In genomic region chr4:41136456-41136855, GRCh38 we compare ENCODE assay signal across 25 cellular contexts.
A peak's percentile ranks its signal among the peaks of the same experiment; 100 is the strongest.
DNase-seq lines count a peak whose midpoint lies in the region; ATAC-seq and TF ChIP-seq lines count a peak whose summit lies in the region.
"Had no signal": no experiment of that assay in that cellular context is flagged by ENCODE, and none has a peak within 500 bp of the region (broad histone marks: within the 10 kb centered on the region; RNA-seq: fewer than 3 reads in every experiment).

No MANE protein-coding gene starts in this region.

- H3K4me1 ChIP-seq in HCT116 (ENCODE audit: control insufficient read depth in 1 of 2, insufficient read depth in 2 of 2, low read length in 2 of 2) (peaks cover 35 to 50% of the 10 kb centered on the region in 2 experiments), ascending aorta (peaks cover 1 to 44% of the 10 kb centered on the region in 2 donors)

- peaks cover 93% of the 10 kb centered on the region for H3K79me2 ChIP-seq in HCT116 (ENCODE audit: insufficient read depth, low read length)

- TF ChIP-seq RAD21 in HCT116 (IDR thresholded peaks at IDR 0.05; ENCODE audit: low read depth): no peak

- H3K9ac ChIP-seq in HCT116 (ENCODE audit: low read length): peak overlapping the region; percentile 28
- H3K9ac ChIP-seq: KMS-11 had no signal

- H3K27ac ChIP-seq in HCT116 (ENCODE audit: low read depth, low read length) (no peak overlapping the region), ascending aorta (peak overlapping the region; percentile 23 to 53), substantia nigra (ENCODE audit: low read depth, low read length, poor library complexity, severe bottlenecking) (peak overlapping the region; percentile 11)
- H3K27ac ChIP-seq: body of pancreas, esophagus muscularis mucosa, KMS-11, neutrophil, SJSA1 had no signal

- CTCF ChIA-PET in HCT116 (lab: Charles Lee): interaction anchor here (0.7 to 0.9 kb wide), 2 partner anchors 78 to 212 kb away, joined by 3 to 4 read pairs; partner anchors contain the start of gene APBB2

- no peaks in the 10 kb centered on the region for H3K27me3 ChIP-seq in HCT116 (ENCODE audit: insufficient read depth, low read length)
- H3K27me3 ChIP-seq in ascending aorta: no peaks in the 10 kb centered on the region
- H3K27me3 ChIP-seq: body of pancreas, esophagus muscularis mucosa, neutrophil, SJSA1 had no signal

- no peaks in the 10 kb centered on the region for H3K9me3 ChIP-seq in HCT116 (ENCODE audit: control insufficient read depth in 1 of 2, insufficient read depth in 1 of 2, low read depth in 1 of 2, low read length in 2 of 2)
- H3K9me3 ChIP-seq in ascending aorta: no peaks in the 10 kb centered on the region
- H3K9me3 ChIP-seq: body of pancreas, esophagus muscularis mucosa, neutrophil, SJSA1 had no signal

- TF ChIP-seq CTCF in HCT116 (IDR thresholded peaks at IDR 0.05 in 2 of 3, conservative IDR thresholded peaks at IDR 0.05 in 1 of 3; ENCODE audit: borderline replicate concordance in 1 of 3, insufficient read depth in 1 of 3, low read depth in 2 of 3, low read length in 2 of 3) (no peak), ascending aorta (IDR thresholded peaks at IDR 0.05) (no peak)

- no peak for ATAC-seq in HCT116
- ATAC-seq in left colon: peak; percentile 26
- ATAC-seq in GM19463 (IDR thresholded peaks at IDR 0.05; ENCODE audit: unreplicated experiment): no peak
- ATAC-seq in HG03135 (IDR thresholded peaks at IDR 0.05; ENCODE audit: unreplicated experiment): no peak
- ATAC-seq: activated CD8-positive, alpha-beta T cell treated with anti-CD3 and anti-CD28 coated beads, Interleukin-2, amount 10 ng/mL, durations not matched to agents 7 days and 5 days; body of pancreas had no signal

- no peaks in the 10 kb centered on the region for H3K9me2 ChIP-seq in HCT116 (ENCODE audit: insufficient read depth)

- no peaks in the 10 kb centered on the region for H4K20me1 ChIP-seq in HCT116 (ENCODE audit: insufficient read depth)

- BruUV-seq in HCT116 (replicated peaks; lab: Mats Ljungman, UMichigan): no TSS peak

- POLR2A ChIA-PET in HCT116 (lab: Charles Lee): interaction anchor here (1.3 kb wide), 1 partner anchor 24 kb away, joined by 4 read pairs; no protein-coding TSS in a partner anchor

- H2AFZ ChIP-seq in HCT116 (ENCODE audit: low read depth, low read length, poor library complexity, severe bottlenecking): no peak overlapping the region

- no peak for TF ChIP-seq POLR2A in HCT116 (IDR thresholded peaks at IDR 0.05; ENCODE audit: borderline replicate concordance, extremely low read depth, insufficient read depth, insufficient read length)

- 0 out of 4 replicates have a peak overlapping the region, but pooled peaks of 1 of the 2 experiments have one; percentile 1 for H3K4me3 ChIP-seq in HCT116 (replicated peaks in 1 of 2; ENCODE audit: low read depth in 1 of 2, low read length in 2 of 2)
- no peak overlapping the region for H3K4me3 ChIP-seq in ascending aorta
- H3K4me3 ChIP-seq: body of pancreas, esophagus muscularis mucosa, lung, SJSA1 had no signal

- peak overlapping the region; percentile 50 for H3K4me2 ChIP-seq in HCT116 (ENCODE audit: low read length)
- H3K4me2 ChIP-seq: KMS-11 had no signal

- RAD21 ChIA-PET in HCT116 (lab: Charles Lee; ENCODE audit: low non-redundant PET in 1 of 2, low total read pairs in 2 of 2, uncharacterized antibody in 2 of 2, unreplicated experiment in 2 of 2): no interaction called here

- H3K36me3 ChIP-seq in HCT116 (ENCODE audit: control insufficient read depth in 1 of 2, insufficient read depth in 2 of 2, low read length in 2 of 2): no peaks in the 10 kb centered on the region; a peak in 1 of 4 replicates
- no peaks in the 10 kb centered on the region for H3K36me3 ChIP-seq in ascending aorta
- H3K36me3 ChIP-seq: esophagus muscularis mucosa, neutrophil, SJSA1 had no signal

- intact Hi-C loops in HCT116 (cut with micrococcal nuclease) (no loop called here), ascending aorta (cut with DNase I) (loop anchor here (1.0 kb wide), 1 partner anchor 14 kb away; no protein-coding TSS in a partner anchor), left colon (cut with DNase I, micrococcal nuclease) (no loop called here)

- no peak for DNase-seq in HCT116 (ENCODE audit: low read depth, low spot score)
- no peak for DNase-seq in ascending aorta (ENCODE audit: low spot score in 2 of 2)
- DNase-seq in left colon: no peak
- no peak for DNase-seq in substantia nigra (lab: John Stamatoyannopoulos, UW)
- no peak for DNase-seq in NCI-H2081 (lab: John Stamatoyannopoulos, UW)
- DNase-seq: activated CD4-positive, CD25-positive, alpha-beta regulatory T cell treated with anti-CD3 and anti-CD28 coated beads, Interleukin-2, amount 50 U/mL, for 72 hours; activated CD8-positive, alpha-beta T cell treated with anti-CD3 and anti-CD28 coated beads, Interleukin-2, amount 10 ng/mL, durations not matched to agents 7 days and 5 days; activated effector memory CD4-positive, alpha-beta T cell treated with anti-CD3 and anti-CD28 coated beads, Interleukin-2, amount 50 U/mL, for 16 hours; activated naive CD8-positive, alpha-beta T cell treated with anti-CD3 and anti-CD28 coated beads, Interleukin-2, amount 10 ng/mL, durations not matched to agents 7 days and 5 days; activated T-cell treated with anti-CD3 and anti-CD28 coated beads for 4 hours; body of pancreas; C1 segment of cervical spinal cord; effector CD8-positive, alpha-beta T cell; hippocampal formation; MV-4-11; NCI-H146; NCI-H524; T-helper 1 cell had no signal

TF ChIP-seq in HCT116, 20 proteins besides CTCF, POLR2A, EP300 and RAD21:
- TF ChIP-seq YY1 (IDR thresholded peaks at IDR 0.05; ENCODE audit: extremely low read depth, insufficient replicate concordance, low read depth, low read length) (no peak), REST (IDR thresholded peaks at IDR 0.05; ENCODE audit: low read depth) (no peak), TCF7L2 (IDR thresholded peaks at IDR 0.05; ENCODE audit: borderline replicate concordance, extremely low read depth, insufficient read depth, insufficient read length) (no peak), CBX3 (IDR thresholded peaks at IDR 0.05; ENCODE audit: low read depth) (no peak), EZH2phosphoT487 (IDR thresholded peaks at IDR 0.05; ENCODE audit: borderline replicate concordance) (no peak), FOSL1 (IDR thresholded peaks at IDR 0.05; ENCODE audit: low read depth) (no peak), ZFX (IDR thresholded peaks at IDR 0.05) (no peak)
